ENCODE assay signal across 8 cellular contexts in the genomic region with DNA sequence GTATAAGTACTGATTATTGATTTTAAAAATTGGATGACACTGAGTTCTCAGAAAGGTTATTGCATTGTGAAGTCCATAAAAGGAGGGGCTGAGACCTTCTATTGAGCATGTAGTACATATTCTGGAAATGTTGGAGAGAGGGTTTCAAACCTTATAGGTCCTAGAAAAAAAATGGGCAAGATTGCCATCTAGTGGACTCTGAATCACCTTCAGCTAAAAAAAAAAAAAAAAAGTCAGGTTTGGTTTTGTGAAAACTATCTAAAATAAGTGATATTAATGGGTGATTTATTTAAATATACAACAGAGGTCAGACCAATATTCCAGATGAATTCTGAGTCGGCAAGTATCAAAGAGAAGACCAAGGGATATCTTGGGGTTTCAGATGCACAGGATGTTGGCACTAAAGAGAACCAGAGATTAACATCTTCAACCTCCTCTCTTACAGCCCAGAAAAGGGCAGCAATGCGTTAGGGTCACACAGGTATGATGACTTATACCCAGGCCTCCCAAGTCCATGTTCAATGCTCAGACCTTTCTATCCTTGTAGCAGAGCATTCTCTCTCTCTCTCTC.
DNase-seq lines count a peak whose midpoint lies in the region; ATAC-seq and TF ChIP-seq lines count a peak whose summit lies in the region.

No MANE protein-coding gene starts in this region.

- no peaks in the 10 kb centered on the region for H3K36me3 ChIP-seq in GM23248 (ENCODE audit: low read depth)
- H3K36me3 ChIP-seq in NT2/D1 (ENCODE audit: insufficient read depth, insufficient read length, low read length) = no peaks in the 10 kb centered on the region
- H3K36me3 ChIP-seq in neuronal stem cell (replicated peaks in 1 of 2; ENCODE audit: control insufficient read depth in 2 of 2, insufficient read depth in 2 of 2, low read length in 2 of 2) = no peaks in the 10 kb centered on the region

- no peak overlapping the region for H3K9ac ChIP-seq in GM23248
- no peak overlapping the region for H3K9ac ChIP-seq in NT2/D1 (ENCODE audit: insufficient read length, low read depth)
- no peak overlapping the region for H3K9ac ChIP-seq in neuronal stem cell (ENCODE audit: low read depth, low read length, poor library complexity)

- H3K4ac ChIP-seq in neuronal stem cell (ENCODE audit: low read length) = no peak overlapping the region

- no peak overlapping the region for H4K8ac ChIP-seq in neuronal stem cell (ENCODE audit: low read depth, low read length)

- in situ Hi-C loops in GM23248 (cut with MboI) = no loop called here

- H3K4me3 ChIP-seq in GM23248 = no peak overlapping the region
- H3K4me3 ChIP-seq in NT2/D1 (ENCODE audit: insufficient read length, low read depth) = no peak overlapping the region
- H3K4me3 ChIP-seq in neuronal stem cell (ENCODE audit: low read length in 2 of 2) = no peak overlapping the region

- H3K9me3 ChIP-seq in GM23248 (ENCODE audit: low read depth) (no peaks in the 10 kb centered on the region), NT2/D1 (ENCODE audit: insufficient read depth, low read length) (no peaks in the 10 kb centered on the region), neuronal stem cell (replicated peaks in 1 of 2; ENCODE audit: control insufficient read depth in 2 of 2, insufficient read depth in 1 of 2, low read depth in 1 of 2, low read length in 2 of 2) (no peaks in the 10 kb centered on the region)

- 31 to 36% methylated on average over 2 of the region's 2 CpGs for WGBS in GM23248 (ENCODE audit: low coverage in 1 of 2, low lambda C conversion rate in 2 of 2, missing lambda C conversion rate in 2 of 2), 2 experiments
- no CpG with 5 or more reads among the region's 2 CpGs for WGBS in neuronal stem cell (ENCODE audit: extremely low coverage in 2 of 2, insufficient read length in 2 of 2, insufficient replicate concordance in 1 of 2), 2 donors

- no peaks in the 10 kb centered on the region for H3K36me3 Mint-ChIP-seq in T-helper 2 cell treated with Interferon-gamma antibody and Interleukin-4, amounts not matched to agents 5 μg/mL and 100 μg/mL, for 36 hours (ENCODE audit: low read depth)
- H3K36me3 Mint-ChIP-seq in activated T-cell treated with anti-CD3 and anti-CD28 coated beads, Interleukin-2, amount 50 U/mL, for 24 hours (ENCODE audit: low read depth) = no peaks in the 10 kb centered on the region

- H4K91ac ChIP-seq in neuronal stem cell (ENCODE audit: low read depth, low read length, poor library complexity) = no peak overlapping the region

- no peak overlapping the region for H3K14ac ChIP-seq in neuronal stem cell (ENCODE audit: low read length)

- no peaks in the 10 kb centered on the region for H3K79me2 ChIP-seq in GM23248 (ENCODE audit: insufficient read depth)

- no peaks in the 10 kb centered on the region for H3K79me1 ChIP-seq in neuronal stem cell (ENCODE audit: low read depth, low read length)

- H3K4me1 ChIP-seq in GM23248 (ENCODE audit: insufficient read depth) (no peaks in the 10 kb centered on the region), NT2/D1 (ENCODE audit: insufficient read depth, insufficient read length) (no peaks in the 10 kb centered on the region), neuronal stem cell (ENCODE audit: control insufficient read depth in 2 of 2, insufficient read depth in 1 of 2, low read depth in 1 of 2, low read length in 2 of 2) (no peaks in the 10 kb centered on the region)

- no peak overlapping the region for H2AK5ac ChIP-seq in neuronal stem cell (ENCODE audit: low read depth, low read length)

- H3K27ac ChIP-seq in C4-2B (no peak overlapping the region), GM23248 (no peak overlapping the region), neuronal stem cell (replicated peaks; ENCODE audit: low read length) (no peak overlapping the region)

- H3K27me3 Mint-ChIP-seq in T-helper 2 cell treated with Interferon-gamma antibody and Interleukin-4, amounts not matched to agents 5 μg/mL and 100 μg/mL, for 36 hours (ENCODE audit: low read depth) = peaks cover 22% of the 10 kb centered on the region
- H3K27me3 Mint-ChIP-seq in activated T-cell treated with anti-CD3 and anti-CD28 coated beads, Interleukin-2, amount 50 U/mL, for 24 hours = peaks cover 12% of the 10 kb centered on the region

- H2AFZ ChIP-seq in GM23248 (no peak overlapping the region), neuronal stem cell (ENCODE audit: low read length) (no peak overlapping the region)

- no peak overlapping the region for H2BK120ac ChIP-seq in neuronal stem cell (ENCODE audit: low read depth, low read length)

- DNase-seq in GM23248 = peak; percentile 64
- peak; percentile 28 for DNase-seq in NT2/D1 (ENCODE audit: low read depth, low spot score)
- DNase-seq in fibroblast of peridontal ligament (ENCODE audit: extremely low read depth) = peak; percentile 26
- no peak for DNase-seq in T-helper 2 cell treated with Interferon-gamma antibody and Interleukin-4, amounts not matched to agents 5 μg/mL and 100 μg/mL, for 36 hours (ENCODE audit: low spot score)
- no peak for DNase-seq in activated T-cell treated with anti-CD3 and anti-CD28 coated beads, Interleukin-2, amount 50 U/mL, for 24 hours
- no peak for DNase-seq in neuronal stem cell (ENCODE audit: low spot score)

- H3K9me3 Mint-ChIP-seq in T-helper 2 cell treated with Interferon-gamma antibody and Interleukin-4, amounts not matched to agents 5 μg/mL and 100 μg/mL, for 36 hours = no peaks in the 10 kb centered on the region
- no peaks in the 10 kb centered on the region for H3K9me3 Mint-ChIP-seq in activated T-cell treated with anti-CD3 and anti-CD28 coated beads, Interleukin-2, amount 50 U/mL, for 24 hours

- H3K9me2 ChIP-seq in GM23248 (ENCODE audit: insufficient read depth) = no peaks in the 10 kb centered on the region

- no peak overlapping the region for H3K18ac ChIP-seq in neuronal stem cell (ENCODE audit: low read length)

- H3K4me2 ChIP-seq in GM23248 (ENCODE audit: unreplicated experiment) (no peak overlapping the region), neuronal stem cell (ENCODE audit: insufficient read depth, low read length, poor library complexity, severe bottlenecking) (no peak overlapping the region)

- peaks cover 1% of the 10 kb centered on the region for H3K4me1 Mint-ChIP-seq in T-helper 2 cell treated with Interferon-gamma antibody and Interleukin-4, amounts not matched to agents 5 μg/mL and 100 μg/mL, for 36 hours (ENCODE audit: low read depth)
- H3K4me1 Mint-ChIP-seq in activated T-cell treated with anti-CD3 and anti-CD28 coated beads, Interleukin-2, amount 50 U/mL, for 24 hours (ENCODE audit: low read depth) = no peaks in the 10 kb centered on the region

- TF ChIP-seq CTCF in C4-2B (conservative IDR thresholded peaks at IDR 0.05) = peak; percentile 73

- H3K27me3 ChIP-seq in GM23248 (replicated peaks; ENCODE audit: insufficient read depth) (peaks cover 23% of the 10 kb centered on the region; the same call in 1 of the 2 replicates), NT2/D1 (ENCODE audit: insufficient read depth, insufficient read length) (no peaks in the 10 kb centered on the region), neuronal stem cell (ENCODE audit: control insufficient read depth in 3 of 3, insufficient read depth in 3 of 3, low read depth in 1 of 3, low read length in 3 of 3) (peaks cover 0 to 3% (median 0%) of the 10 kb centered on the region in 3 experiments)

- H4K20me1 ChIP-seq in GM23248 (ENCODE audit: insufficient read depth) = no peaks in the 10 kb centered on the region

- H3K4me3 Mint-ChIP-seq in T-helper 2 cell treated with Interferon-gamma antibody and Interleukin-4, amounts not matched to agents 5 μg/mL and 100 μg/mL, for 36 hours = no peak overlapping the region
- no peak overlapping the region for H3K4me3 Mint-ChIP-seq in activated T-cell treated with anti-CD3 and anti-CD28 coated beads, Interleukin-2, amount 50 U/mL, for 24 hours

- H2BK12ac ChIP-seq in neuronal stem cell (ENCODE audit: low read length) = no peak overlapping the region

- no peak overlapping the region for H3K27ac Mint-ChIP-seq in T-helper 2 cell treated with Interferon-gamma antibody and Interleukin-4, amounts not matched to agents 5 μg/mL and 100 μg/mL, for 36 hours
- no peak overlapping the region for H3K27ac Mint-ChIP-seq in activated T-cell treated with anti-CD3 and anti-CD28 coated beads, Interleukin-2, amount 50 U/mL, for 24 hours

- no peak for ATAC-seq in HG03565 (IDR thresholded peaks at IDR 0.05; ENCODE audit: unreplicated experiment)

- H3K23ac ChIP-seq in neuronal stem cell (ENCODE audit: low read depth, low read length, poor library complexity) = no peak overlapping the region

- H2BK15ac ChIP-seq in neuronal stem cell (ENCODE audit: low read length) = no peak overlapping the region

- H3F3A ChIP-seq in GM23248 (ENCODE audit: insufficient read depth) = no peaks in the 10 kb centered on the region

- H2BK5ac ChIP-seq in neuronal stem cell (ENCODE audit: low read length) = no peak overlapping the region

Comparison
In these comparisons a context has a peak if more than half of its experiments do, and no peak if none do; other contexts are left out.
1. DNase-seq: peak in GM23248 (single experiment), NT2/D1 (single experiment) and fibroblast of peridontal ligament (single experiment); none in T-helper 2 cell treated with Interferon-gamma antibody and Interleukin-4, amounts not matched to agents 5 μg/mL and 100 μg/mL, for 36 hours (single experiment), activated T-cell treated with anti-CD3 and anti-CD28 coated beads, Interleukin-2, amount 50 U/mL, for 24 hours (single experiment) and neuronal stem cell (single experiment).